In genomic region chr20:48697845-48698491, GRCh38 we compare ENCODE assay signal across 7 cellular contexts.
DNase-seq lines count a peak whose midpoint lies in the region; ATAC-seq, FAIRE-seq and TF ChIP-seq lines count a peak whose summit lies in the region.

No MANE protein-coding gene starts in this region.

- 39 to 56% (median 49%) methylated on average over 8 of the region's 8 CpGs for WGBS in ovary, 3 donors

- H3K27me3 ChIP-seq in SJSA1 (replicated peaks): no peaks in the 10 kb centered on the region
- H3K27me3 ChIP-seq in ovary: no peaks in the 10 kb centered on the region

- H3K4me3 ChIP-seq in SJSA1 (no peak overlapping the region), fibroblast of mammary gland (ENCODE audit: control insufficient read depth, low read depth, low read length) (no peak overlapping the region), ovary (no peak overlapping the region)

- ATAC-seq in GM18517 (IDR thresholded peaks at IDR 0.05; ENCODE audit: unreplicated experiment): no peak
- no peak for ATAC-seq in GM21526 (IDR thresholded peaks at IDR 0.05; ENCODE audit: low FRiP score, unreplicated experiment)

- no peak for TF ChIP-seq CTCF in fibroblast of mammary gland (conservative IDR thresholded peaks at IDR 0.05; ENCODE audit: control insufficient read depth, insufficient read depth, low read depth, low read length)
- TF ChIP-seq CTCF in ovary (IDR thresholded peaks at IDR 0.05): no peak

- H3K27ac ChIP-seq in SJSA1 (no peak overlapping the region), ovary (no peak overlapping the region)

- peak; percentile 93 for FAIRE-seq in HTR-8/SVneo (lab: Jason Lieb, UNC)

- DNase-seq in HTR-8/SVneo (ENCODE audit: insufficient read length, low spot score): peak; percentile 99
- DNase-seq in SJSA1 (ENCODE audit: low read depth in 1 of 2, low spot score in 2 of 2): peak; percentile 31 to 62
- DNase-seq in fibroblast of mammary gland (ENCODE audit: low read depth): peak; percentile 47
- DNase-seq in ovary: peak; percentile 39 to 85 (median 70)
- no peak for DNase-seq in activated CD4-positive, CD25-positive, alpha-beta regulatory T cell (lab: John Stamatoyannopoulos, UW)

- H3K36me3 ChIP-seq in SJSA1: peaks cover 12% of the 10 kb centered on the region
- no peaks in the 10 kb centered on the region for H3K36me3 ChIP-seq in ovary

- intact Hi-C loops in ovary (cut with DNase I): no loop called here

- no peak for TF ChIP-seq POLR2A in ovary (IDR thresholded peaks at IDR 0.05)

- no peak for TF ChIP-seq EP300 in ovary (IDR thresholded peaks at IDR 0.05)

- H3K4me1 ChIP-seq in SJSA1 (replicated peaks) (peaks cover 12% of the 10 kb centered on the region), ovary (ENCODE audit: insufficient read depth) (peaks cover 7% of the 10 kb centered on the region)

- H3K9me3 ChIP-seq in SJSA1 (replicated peaks) (no peaks in the 10 kb centered on the region; the same call in 1 of the 2 replicates), ovary (no peaks in the 10 kb centered on the region)

Comparison
In these comparisons a context has a peak if more than half of its experiments do, and no peak if none do; other contexts are left out.
1. DNase-seq: peak in HTR-8/SVneo (single experiment), SJSA1 (2 of 2), fibroblast of mammary gland (single experiment) and ovary (5 of 5); none in activated CD4-positive, CD25-positive, alpha-beta regulatory T cell (0 of 4).